Comparison of ENCODE assay signal across 8 cellular contexts in the genomic region with DNA sequence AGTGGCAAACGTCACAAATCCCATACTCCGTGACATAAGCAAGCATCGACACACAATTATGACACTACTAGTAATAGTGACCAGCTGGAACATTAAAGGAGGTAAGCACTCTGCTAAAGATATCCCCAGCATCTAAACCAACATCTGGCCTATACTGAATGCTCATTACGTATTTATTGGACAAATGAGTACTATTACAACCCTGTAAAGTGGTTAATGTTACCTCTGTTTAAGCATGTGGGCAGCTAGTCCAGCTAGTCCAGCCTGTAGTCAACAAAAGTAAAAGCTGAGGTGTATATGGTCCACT. TPM values are rescaled to one million over a fixed set of nuclear protein-coding genes. Genes with fewer than 3 reads are reported as not detected.
A peak's percentile ranks its signal among the peaks of the same experiment; 100 is the strongest.
DNase-seq lines count a peak whose midpoint lies in the region; ATAC-seq and TF ChIP-seq lines count a peak whose summit lies in the region.

No MANE protein-coding gene starts in this region.

- H3K27me3 Mint-ChIP-seq in stimulated activated naive CD8-positive, alpha-beta T cell treated with anti-CD3 and anti-CD28 coated beads, Interleukin-15, Interleukin-2, amounts not matched to agents 100 ng/mL and 50 ng/mL, for 24 hours = no peaks in the 10 kb centered on the region
- no peaks in the 10 kb centered on the region for H3K27me3 Mint-ChIP-seq in WTC11 (ENCODE audit: low read depth)

- H3K4me3 Mint-ChIP-seq in stimulated activated naive CD8-positive, alpha-beta T cell treated with anti-CD3 and anti-CD28 coated beads, Interleukin-15, Interleukin-2, amounts not matched to agents 100 ng/mL and 50 ng/mL, for 24 hours = peak overlapping the region; percentile 87
- peak overlapping the region; percentile 88 for H3K4me3 Mint-ChIP-seq in WTC11

- intact Hi-C loops in lower lobe of right lung (cut with DNase I) = no loop called here

- H3K27me3 ChIP-seq in lower lobe of right lung (ENCODE audit: low read depth) = no peaks in the 10 kb centered on the region

- POLR2A ChIA-PET in WTC11 (lab: Charles Lee) = interaction anchor here (0.5 to 1.0 kb wide), 3 partner anchors 9 to 1549 kb away, joined by 3 read pairs; no protein-coding TSS in a partner anchor

- DNase-seq in stimulated activated naive CD8-positive, alpha-beta T cell treated with anti-CD3 and anti-CD28 coated beads, Interleukin-15, Interleukin-2, amounts not matched to agents 100 U/mL and 50 U/mL, for 24 hours = no peak
- no peak for DNase-seq in WTC11 (ENCODE audit: low spot score)
- DNase-seq in lower lobe of right lung = no peak
- no peak for DNase-seq in A172 (ENCODE audit: low spot score)
- no peak for DNase-seq in pons (ENCODE audit: low spot score)
- no peak for DNase-seq in stimulated activated CD4-positive, alpha-beta T cell treated with anti-CD3 and anti-CD28 coated beads, Interleukin-1b, Interleukin-23, amount 100 ng/mL, for 48 hours

- H3K9me3 Mint-ChIP-seq in stimulated activated naive CD8-positive, alpha-beta T cell treated with anti-CD3 and anti-CD28 coated beads, Interleukin-15, Interleukin-2, amounts not matched to agents 100 ng/mL and 50 ng/mL, for 24 hours = no peaks in the 10 kb centered on the region
- H3K9me3 Mint-ChIP-seq in WTC11 = no peaks in the 10 kb centered on the region

- no peak for ATAC-seq in stimulated activated naive CD8-positive, alpha-beta T cell treated with anti-CD3 and anti-CD28 coated beads, Interleukin-15, Interleukin-2, amounts not matched to agents 100 U/mL and 50 U/mL, for 24 hours
- ATAC-seq in WTC11 (no peak), lower lobe of right lung (no peak), HG03432 (IDR thresholded peaks at IDR 0.05; ENCODE audit: unreplicated experiment) (no peak)

- no peaks in the 10 kb centered on the region for H3K36me3 ChIP-seq in lower lobe of right lung

- no peaks in the 10 kb centered on the region for H3K9me3 ChIP-seq in lower lobe of right lung

- H3K4me3 ChIP-seq in lower lobe of right lung = peak overlapping the region; percentile 65

- H3K36me3 Mint-ChIP-seq in stimulated activated naive CD8-positive, alpha-beta T cell treated with anti-CD3 and anti-CD28 coated beads, Interleukin-15, Interleukin-2, amounts not matched to agents 100 ng/mL and 50 ng/mL, for 24 hours (ENCODE audit: low read depth) = no peaks in the 10 kb centered on the region
- H3K36me3 Mint-ChIP-seq in WTC11 = no peaks in the 10 kb centered on the region

- H3K27ac ChIP-seq in lower lobe of right lung = peak overlapping the region; percentile 95

- H3K4me1 ChIP-seq in lower lobe of right lung = no peaks in the 10 kb centered on the region

- TF ChIP-seq CTCF in WTC11 (IDR thresholded peaks at IDR 0.05) (no peak), lower lobe of right lung (IDR thresholded peaks at IDR 0.05) (no peak)

- H3K4me1 Mint-ChIP-seq in stimulated activated naive CD8-positive, alpha-beta T cell treated with anti-CD3 and anti-CD28 coated beads, Interleukin-15, Interleukin-2, amounts not matched to agents 100 ng/mL and 50 ng/mL, for 24 hours (ENCODE audit: low read depth) = peaks cover 22% of the 10 kb centered on the region
- H3K4me1 Mint-ChIP-seq in WTC11 = peaks cover 10% of the 10 kb centered on the region; the same call in 1 of the 2 replicates

- H3K27ac Mint-ChIP-seq in stimulated activated naive CD8-positive, alpha-beta T cell treated with anti-CD3 and anti-CD28 coated beads, Interleukin-15, Interleukin-2, amounts not matched to agents 100 ng/mL and 50 ng/mL, for 24 hours = peak overlapping the region; percentile 84
- no peak overlapping the region for H3K27ac Mint-ChIP-seq in WTC11

- CTCF ChIA-PET in WTC11 (lab: Charles Lee) = interaction anchor here (0.9 to 1.6 kb wide), 9 partner anchors 15 to 334 kb away, joined by 3 to 8 read pairs (median 4); a partner anchor contains a TSS

TF ChIP-seq in WTC11, 78 proteins besides CTCF, POLR2A, EP300 and RAD21:
- TF ChIP-seq ZBTB21 (CRISPR knock-in tag; IDR thresholded peaks at IDR 0.05; ENCODE audit: borderline replicate concordance) (no peak), OVOL2 (CRISPR knock-in tag; IDR thresholded peaks at IDR 0.05; ENCODE audit: borderline replicate concordance) (no peak), FOXP1 (CRISPR knock-in tag; IDR thresholded peaks at IDR 0.05; ENCODE audit: borderline replicate concordance) (no peak), RELA (CRISPR knock-in tag; IDR thresholded peaks at IDR 0.05; ENCODE audit: borderline replicate concordance) (no peak), ELF4 (CRISPR knock-in tag; IDR thresholded peaks at IDR 0.05; ENCODE audit: low read depth) (no peak)
- TF ChIP-seq, protein P1, sequence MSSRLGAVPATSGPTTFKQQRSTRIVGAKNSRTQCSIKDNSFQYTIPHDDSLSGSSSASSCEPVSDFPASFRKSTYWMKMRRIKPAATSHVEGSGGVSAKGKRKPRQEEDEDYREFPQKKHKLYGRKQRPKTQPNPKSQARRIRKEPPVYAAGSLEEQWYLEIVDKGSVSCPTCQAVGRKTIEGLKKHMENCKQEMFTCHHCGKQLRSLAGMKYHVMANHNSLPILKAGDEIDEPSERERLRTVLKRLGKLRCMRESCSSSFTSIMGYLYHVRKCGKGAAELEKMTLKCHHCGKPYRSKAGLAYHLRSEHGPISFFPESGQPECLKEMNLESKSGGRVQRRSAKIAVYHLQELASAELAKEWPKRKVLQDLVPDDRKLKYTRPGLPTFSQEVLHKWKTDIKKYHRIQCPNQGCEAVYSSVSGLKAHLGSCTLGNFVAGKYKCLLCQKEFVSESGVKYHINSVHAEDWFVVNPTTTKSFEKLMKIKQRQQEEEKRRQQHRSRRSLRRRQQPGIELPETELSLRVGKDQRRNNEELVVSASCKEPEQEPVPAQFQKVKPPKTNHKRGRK (CRISPR knock-in tag; IDR thresholded peaks at IDR 0.05; ENCODE audit: borderline replicate concordance) = no peak
TF ChIP-seq in WTC11: peak in this region for 0.

RNA-seq across cellular contexts. Expression of gene RPGR, which starts 0.4 kb away (rescaled TPM):
- total RNA-seq in WTC11 (2021) (8.5 to 11.1 TPM (median 10.7 TPM) in 3 replicates), lower lobe of right lung (15.2 TPM)
- total RNA-seq in A172 (2014; rRNA removed; shearing (Covaris generic)) = 3.7 and 5.3 TPM in 2 replicates

RNA-seq across cellular contexts. Expression of gene OTC, which starts 24.7 kb away (rescaled TPM):
- total RNA-seq in WTC11 (2021) (not detected in 3 replicates), lower lobe of right lung (0.71 TPM)
- not detected in 2 replicates for total RNA-seq in A172 (2014; rRNA removed; shearing (Covaris generic))
